17 cellular contexts compared by ENCODE assay signal in genomic region chr1:238029126-238029525, GRCh38.
DNase-seq lines count a peak whose midpoint lies in the region; ATAC-seq, FAIRE-seq and TF ChIP-seq lines count a peak whose summit lies in the region.
"Had no signal": no experiment of that assay in that cellular context is flagged by ENCODE, and none has a peak within 500 bp of the region (broad histone marks: within the 10 kb centered on the region; RNA-seq: fewer than 3 reads in every experiment).

No MANE protein-coding gene starts in this region.

- POLR2A ChIA-PET in H1 (lab: Charles Lee; ENCODE audit: partially characterized antibody) = no interaction called here

- no peak for TF ChIP-seq EP300 in H1 (IDR thresholded peaks at IDR 0.05; ENCODE audit: borderline replicate concordance in 1 of 2, low read depth in 2 of 2, low read length in 2 of 2)

- no peaks in the 10 kb centered on the region for H3K27me3 ChIP-seq in H1 (replicated peaks in 1 of 4; ENCODE audit: control insufficient read depth in 3 of 4, extremely low read depth in 1 of 4, insufficient read depth in 3 of 4, low read length in 3 of 4)
- no peaks in the 10 kb centered on the region for H3K27me3 ChIP-seq in gastrocnemius medialis

- no peak overlapping the region for H4K91ac ChIP-seq in H1 (replicated peaks; ENCODE audit: insufficient read length, low read length)

- H3K4ac ChIP-seq in H1 (replicated peaks; ENCODE audit: insufficient read length, low read depth, low read length) = no peak overlapping the region

- H3K36me3 ChIP-seq in H1 (ENCODE audit: control insufficient read depth in 2 of 4, insufficient read depth in 4 of 4, low read length in 3 of 4) (no peaks in the 10 kb centered on the region), gastrocnemius medialis (no peaks in the 10 kb centered on the region)
- H3K36me3 ChIP-seq: HAP-1 had no signal

- H3K4me3 Mint-ChIP-seq in nephron = no peak overlapping the region
- H3K4me3 Mint-ChIP-seq in immature natural killer cell = no peak overlapping the region
- H3K4me3 Mint-ChIP-seq in T-helper 17 cell = no peak overlapping the region
- H3K4me3 Mint-ChIP-seq: B cell; CD4-positive, alpha-beta T cell had no signal

- WGBS in H1 (ENCODE audit: extremely low coverage in 1 of 2, insufficient coverage in 1 of 2, insufficient read length in 1 of 2, insufficient replicate concordance in 2 of 2, low coverage in 1 of 2, low lambda C conversion rate in 2 of 2, missing lambda C conversion rate in 1 of 2), 2 experiments = 94% methylated on average over 1 of the region's 1 CpG; no CpG with 5 or more reads in 1 of the 2 experiments

- H3K23me2 ChIP-seq in H1 (ENCODE audit: low read depth, low read length) = no peaks in the 10 kb centered on the region

- no peak overlapping the region for H2BK20ac ChIP-seq in H1 (ENCODE audit: low read length)

- no peak for FAIRE-seq in H1 (lab: Jason Lieb, UNC)
- FAIRE-seq: G401.6, GM12891 had no signal

- H3K9me3 Mint-ChIP-seq in nephron (peaks cover 21% of the 10 kb centered on the region), immature natural killer cell (peaks cover 10 to 31% (median 13%) of the 10 kb centered on the region in 6 donors)

- H3K4me1 Mint-ChIP-seq in nephron = no peaks in the 10 kb centered on the region
- no peaks in the 10 kb centered on the region for H3K4me1 Mint-ChIP-seq in immature natural killer cell
- H3K4me1 Mint-ChIP-seq in T-helper 17 cell = no peaks in the 10 kb centered on the region
- H3K4me1 Mint-ChIP-seq: B cell had no signal

- H3K4me2 ChIP-seq in H1 (ENCODE audit: insufficient read depth in 1 of 2, low read depth in 2 of 2, low read length in 2 of 2) = no peak overlapping the region

- TF ChIP-seq CTCF in H1 (IDR thresholded peaks at IDR 0.05; ENCODE audit: control extremely low read depth in 1 of 3, insufficient read depth in 1 of 3, low read depth in 1 of 3, low read length in 3 of 3) (no peak), nephron (IDR thresholded peaks at IDR 0.05; ENCODE audit: unreplicated experiment in 3 of 3) (no peak), gastrocnemius medialis (IDR thresholded peaks at IDR 0.05 in 4 of 5, conservative IDR thresholded peaks at IDR 0.05 in 1 of 5) (no peak)

- H3K23ac ChIP-seq in H1 (ENCODE audit: insufficient read length) = no peak overlapping the region

- H2BK120ac ChIP-seq in H1 (replicated peaks; ENCODE audit: low read depth, low read length) = no peak overlapping the region

- H4K20me1 ChIP-seq in H1 (replicated peaks in 1 of 2; ENCODE audit: control insufficient read depth in 1 of 2, insufficient read depth in 2 of 2, low read length in 2 of 2) = no peaks in the 10 kb centered on the region

- H3K56ac ChIP-seq in H1 (replicated peaks; ENCODE audit: insufficient read length, low read depth, low read length) = no peak overlapping the region

- no peaks in the 10 kb centered on the region for H3K79me2 ChIP-seq in H1 (ENCODE audit: control insufficient read depth in 1 of 2, insufficient read depth in 2 of 2, low read length in 2 of 2)

- no peak overlapping the region for H2AK5ac ChIP-seq in H1 (ENCODE audit: low read depth, low read length)

- no peak overlapping the region for H2AFZ ChIP-seq in H1 (ENCODE audit: low read length)

- H2BK12ac ChIP-seq in H1 (ENCODE audit: low read depth, low read length) = no peak overlapping the region

- H3K9me3 ChIP-seq in H1 (ENCODE audit: insufficient read depth in 2 of 2, low read depth in 1 of 2, low read length in 1 of 2) (peaks cover 4% of the 10 kb centered on the region in 2 experiments; a peak in 1 of 4 replicates), gastrocnemius medialis (no peaks in the 10 kb centered on the region), T-helper 17 cell (ENCODE audit: control insufficient read depth, low read length, poor library complexity, severe bottlenecking) (no peaks in the 10 kb centered on the region)
- H3K9me3 ChIP-seq: HAP-1 had no signal

- H4K5ac ChIP-seq in H1 (ENCODE audit: insufficient read length, low read depth, low read length) = no peak overlapping the region

- peak overlapping the region; percentile 42; the same call in 1 of the 2 replicates for H2BK5ac ChIP-seq in H1 (ENCODE audit: low read depth, low read length)

- H3K9ac ChIP-seq in H1 (replicated peaks in 1 of 4; ENCODE audit: extremely low read depth in 1 of 4, low read depth in 3 of 4, low read length in 3 of 4) = no peak overlapping the region

- ATAC-seq in gastrocnemius medialis (no peak), T-helper 17 cell (no peak)
- no peak for ATAC-seq in stimulated activated naive CD8-positive, alpha-beta T cell treated with anti-CD3 and anti-CD28 coated beads, Interleukin-15, Interleukin-2, amounts not matched to agents 100 U/mL and 50 U/mL, for 24 hours

- peak; percentile 51 for DNase-seq in ELF-1 (ENCODE audit: low read depth, low spot score)
- DNase-seq in H1 (ENCODE audit: low read depth in 1 of 2, low spot score in 2 of 2) = no peak
- DNase-seq in kidney glomerular epithelial cell (lab: John Stamatoyannopoulos, UW) = peak; percentile 71
- DNase-seq in immature natural killer cell = no peak
- DNase-seq in gastrocnemius medialis = no peak
- DNase-seq in stimulated activated naive CD8-positive, alpha-beta T cell treated with anti-CD3 and anti-CD28 coated beads, Interleukin-15, Interleukin-2, amounts not matched to agents 100 U/mL and 50 U/mL, for 24 hours = no peak
- DNase-seq in T-helper 17 cell = no peak
- DNase-seq: C1 segment of cervical spinal cord; CD4-positive, alpha-beta T cell; DMS79; GOT3; IMR-90 had no signal

- no peak overlapping the region for H3K14ac ChIP-seq in H1 (ENCODE audit: insufficient read length)

- no peaks in the 10 kb centered on the region for H3K79me1 ChIP-seq in H1 (ENCODE audit: low read depth, low read length)

- intact Hi-C loops in gastrocnemius medialis (cut with DNase I; ENCODE audit: low total_unique reads) = no loop called here

- H4K8ac ChIP-seq in H1 (ENCODE audit: extremely low read depth, insufficient read depth, low read length) = no peak overlapping the region

- CTCF ChIA-PET in H1 (lab: Charles Lee; ENCODE audit: partially characterized antibody) = interaction anchor here (1.3 to 1.6 kb wide), 2 partner anchors 128 to 165 kb away, joined by 3 to 6 read pairs; no protein-coding TSS in a partner anchor

- in situ Hi-C loops in gastrocnemius medialis (cut with MboI; ENCODE audit: low sequenced_read_pairs in 4 of 4) = no loop called here

- H3K36me3 Mint-ChIP-seq in nephron (ENCODE audit: low read depth) = no peaks in the 10 kb centered on the region
- H3K36me3 Mint-ChIP-seq in immature natural killer cell = peaks cover 0 to 4% (median 0%) of the 10 kb centered on the region in 3 donors
- H3K36me3 Mint-ChIP-seq in T-helper 17 cell (ENCODE audit: low read depth) = no peaks in the 10 kb centered on the region

- H3K27me3 Mint-ChIP-seq in nephron (ENCODE audit: low read depth) = no peaks in the 10 kb centered on the region
- H3K27me3 Mint-ChIP-seq in immature natural killer cell (ENCODE audit: low read depth in 3 of 3) = peaks cover 0 to 3% (median 0%) of the 10 kb centered on the region in 3 donors
- H3K27me3 Mint-ChIP-seq in T-helper 17 cell = no peaks in the 10 kb centered on the region
- H3K27me3 Mint-ChIP-seq: B cell; CD4-positive, alpha-beta T cell had no signal

- TF ChIP-seq POLR2A in H1 (IDR thresholded peaks at IDR 0.05; ENCODE audit: control extremely low read depth in 1 of 2, low read depth in 2 of 2, low read length in 2 of 2) (no peak), gastrocnemius medialis (IDR thresholded peaks at IDR 0.05) (no peak)

- TF ChIP-seq RAD21 in H1 (IDR thresholded peaks at IDR 0.05 in 1 of 2, conservative IDR thresholded peaks at IDR 0.05 in 1 of 2; ENCODE audit: low read depth in 2 of 2, low read length in 2 of 2) = no peak

- H3K27ac ChIP-seq in H1 (ENCODE audit: low read depth, low read length) = no peak overlapping the region
- no peak overlapping the region for H3K27ac ChIP-seq in gastrocnemius medialis

- H3K4me1 ChIP-seq in H1 (replicated peaks in 1 of 4; ENCODE audit: control insufficient read depth in 3 of 4, insufficient read depth in 4 of 4, low read length in 3 of 4) = peaks cover 0 to 4% (median 3%) of the 10 kb centered on the region in 4 experiments; a peak in 3 of 7 replicates
- no peaks in the 10 kb centered on the region for H3K4me1 ChIP-seq in gastrocnemius medialis

- H2BK15ac ChIP-seq in H1 (ENCODE audit: low read length) = no peak overlapping the region

- H3K18ac ChIP-seq in H1 (ENCODE audit: extremely low read depth, low read length) = no peak overlapping the region

- H3K27ac Mint-ChIP-seq in nephron = peak overlapping the region in 2 of 3 experiments; percentile 18 to 41
- H3K27ac Mint-ChIP-seq in immature natural killer cell = no peak overlapping the region
- H3K27ac Mint-ChIP-seq in T-helper 17 cell = no peak overlapping the region
- H3K27ac Mint-ChIP-seq: B cell; CD4-positive, alpha-beta T cell had no signal

- H3K4me3 ChIP-seq in H1 (ENCODE audit: extremely low read depth in 1 of 4, insufficient read depth in 2 of 4, low read depth in 3 of 4, low read length in 4 of 4) = no peak overlapping the region
- no peak overlapping the region for H3K4me3 ChIP-seq in gastrocnemius medialis
- H3K4me3 ChIP-seq: HAP-1 had no signal

TF ChIP-seq in H1, 55 proteins besides CTCF, POLR2A, EP300 and RAD21 (continues in another document):
- TF ChIP-seq CEBPB (IDR thresholded peaks at IDR 0.05; ENCODE audit: low read depth, low read length) (no peak), RNF2 (IDR thresholded peaks at IDR 0.05; ENCODE audit: borderline replicate concordance, low read depth, low read length, missing control alignments, poor library complexity, severe bottlenecking) (no peak), ZNF274 (IDR thresholded peaks at IDR 0.05; ENCODE audit: borderline replicate concordance, extremely low read depth, low read length) (no peak), CBX8 (IDR thresholded peaks at IDR 0.05; ENCODE audit: borderline replicate concordance, low read depth, low read length) (no peak), TEAD4 (IDR thresholded peaks at IDR 0.05; ENCODE audit: low read depth, low read length) (no peak), SUZ12 (IDR thresholded peaks at IDR 0.05; ENCODE audit: low read length) (no peak), MAX (IDR thresholded peaks at IDR 0.05) (no peak), POLR2AphosphoS5 (IDR thresholded peaks at IDR 0.05; ENCODE audit: low read depth, low read length) (no peak), BACH1 (IDR thresholded peaks at IDR 0.05; ENCODE audit: low read length) (no peak), CTBP2 (IDR thresholded peaks at IDR 0.05; ENCODE audit: borderline replicate concordance, insufficient read depth, insufficient read length, low read length) (no peak), CHD2 (IDR thresholded peaks at IDR 0.05; ENCODE audit: low read length) (no peak)
- TF ChIP-seq, protein P1, sequence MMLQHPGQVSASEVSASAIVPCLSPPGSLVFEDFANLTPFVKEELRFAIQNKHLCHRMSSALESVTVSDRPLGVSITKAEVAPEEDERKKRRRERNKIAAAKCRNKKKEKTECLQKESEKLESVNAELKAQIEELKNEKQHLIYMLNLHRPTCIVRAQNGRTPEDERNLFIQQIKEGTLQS (IDR thresholded peaks at IDR 0.05; ENCODE audit: insufficient read depth, low read depth, low read length) = no peak

Comparison
In these comparisons a context has a peak if more than half of its experiments do, and no peak if none do; other contexts are left out.
1. DNase-seq: peak in ELF-1 (single experiment) and kidney glomerular epithelial cell (single experiment); none in H1 (0 of 2), immature natural killer cell (0 of 3), gastrocnemius medialis (0 of 2), stimulated activated naive CD8-positive, alpha-beta T cell treated with anti-CD3 and anti-CD28 coated beads, Interleukin-15, Interleukin-2, amounts not matched to agents 100 U/mL and 50 U/mL, for 24 hours (single experiment) and T-helper 17 cell (0 of 3).
2. H3K27ac Mint-ChIP-seq: peak in nephron (2 of 3); none in immature natural killer cell (0 of 6) and T-helper 17 cell (single experiment).